Comparison of ENCODE assay signal across 8 cellular contexts in the genomic region with DNA sequence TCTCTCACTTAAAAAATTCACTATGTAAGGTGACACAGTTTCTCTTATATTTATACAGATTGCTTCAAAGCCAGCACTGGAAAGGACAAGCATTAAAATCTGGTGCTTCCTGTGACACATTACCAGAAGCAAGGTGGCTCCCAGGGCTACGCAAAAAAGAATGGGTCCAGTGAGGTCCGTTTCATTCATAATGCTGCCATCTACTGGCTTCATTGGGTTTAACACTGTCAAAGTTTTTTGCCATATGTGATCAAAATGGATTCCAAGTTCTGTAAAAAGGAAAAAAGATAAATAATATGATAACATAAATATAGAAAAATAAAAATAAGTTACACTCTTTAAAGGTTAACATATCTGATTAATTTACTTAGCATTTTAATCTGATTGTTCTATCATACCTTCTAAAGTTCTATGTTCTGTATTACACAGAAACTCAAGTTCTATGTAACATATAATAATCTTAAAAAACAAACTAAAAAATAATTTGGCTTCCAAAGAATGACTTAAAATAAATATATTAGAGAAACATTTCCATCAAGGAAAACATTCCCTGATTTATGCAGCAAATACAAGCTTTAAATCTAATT. TPM values are rescaled to one million over a fixed set of nuclear protein-coding genes. Genes with fewer than 3 reads are reported as not detected.
DNase-seq lines count a peak whose midpoint lies in the region; FAIRE-seq and TF ChIP-seq lines count a peak whose summit lies in the region.

No MANE protein-coding gene starts in this region.

- H3F3A ChIP-seq in GM23248 (ENCODE audit: insufficient read depth): no peaks in the 10 kb centered on the region

- H3K4me1 ChIP-seq in GM23248 (ENCODE audit: insufficient read depth): no peaks in the 10 kb centered on the region
- no peaks in the 10 kb centered on the region for H3K4me1 ChIP-seq in ascending aorta
- no peaks in the 10 kb centered on the region for H3K4me1 ChIP-seq in small intestine (ENCODE audit: control insufficient read depth in 2 of 2, insufficient read depth in 1 of 2, low read depth in 1 of 2, low read length in 1 of 2)

- H4K20me1 ChIP-seq in GM23248 (ENCODE audit: insufficient read depth): no peaks in the 10 kb centered on the region

- H3K36me3 ChIP-seq in GM23248 (ENCODE audit: low read depth): no peaks in the 10 kb centered on the region
- H3K36me3 ChIP-seq in ascending aorta: no peaks in the 10 kb centered on the region
- H3K36me3 ChIP-seq in small intestine (ENCODE audit: control insufficient read depth in 2 of 2, insufficient read depth in 2 of 2, low read length in 2 of 2): no peaks in the 10 kb centered on the region

- H3K4me3 ChIP-seq in GM23248 (no peak overlapping the region), ascending aorta (no peak overlapping the region), small intestine (ENCODE audit: low read depth in 1 of 2, low read length in 2 of 2) (no peak overlapping the region)

- H3K27ac ChIP-seq in GM23248: no peak overlapping the region
- H3K27ac ChIP-seq in ascending aorta: no peak overlapping the region
- H3K27ac ChIP-seq in small intestine (ENCODE audit: low read depth in 1 of 2, low read length in 1 of 2): no peak overlapping the region

- in situ Hi-C loops in GM23248 (cut with MboI): no loop called here

- H2AFZ ChIP-seq in GM23248: peak overlapping the region; percentile 35; the same call in 1 of the 2 replicates

- DNase-seq in NOMO-1 treated with DMSO at 0.1 percent for 48 hours (lab: John Stamatoyannopoulos, UW; ENCODE audit: unreplicated experiment) (peak; percentile 18), NOMO-1 treated with dmso at 0.1 percent for 144 hours (lab: John Stamatoyannopoulos, UW; ENCODE audit: unreplicated experiment) (no peak), GM23248 (peak; percentile 70), HuH-7.5 (ENCODE audit: low spot score) (peak; percentile 16), RCC 7860 (ENCODE audit: low spot score) (peak; percentile 21), ascending aorta (ENCODE audit: low spot score in 2 of 2) (no peak), hepatic stellate cell (ENCODE audit: low spot score) (peak; percentile 34), small intestine (peak; percentile 34)

- no peaks in the 10 kb centered on the region for H3K9me2 ChIP-seq in GM23248 (ENCODE audit: insufficient read depth)

- 2 to 3% methylated on average over 2 of the region's 2 CpGs for WGBS in GM23248 (ENCODE audit: low coverage in 1 of 2, low lambda C conversion rate in 2 of 2, missing lambda C conversion rate in 2 of 2), 2 experiments
- 1 to 6% (median 3%) methylated on average over 2 of the region's 2 CpGs for WGBS in small intestine, 3 donors

- H3K79me2 ChIP-seq in GM23248 (ENCODE audit: insufficient read depth): no peaks in the 10 kb centered on the region

- intact Hi-C loops in ascending aorta (cut with DNase I): no loop called here

- no peaks in the 10 kb centered on the region for H3K9me3 ChIP-seq in GM23248 (ENCODE audit: low read depth)
- no peaks in the 10 kb centered on the region for H3K9me3 ChIP-seq in ascending aorta
- no peaks in the 10 kb centered on the region for H3K9me3 ChIP-seq in small intestine (ENCODE audit: control insufficient read depth, low read depth)

- H3K4me2 ChIP-seq in GM23248 (ENCODE audit: unreplicated experiment): no peak overlapping the region

- H3K27me3 ChIP-seq in GM23248 (replicated peaks; ENCODE audit: insufficient read depth): no peaks in the 10 kb centered on the region; the same call in 1 of the 2 replicates
- no peaks in the 10 kb centered on the region for H3K27me3 ChIP-seq in ascending aorta
- no peaks in the 10 kb centered on the region for H3K27me3 ChIP-seq in small intestine (ENCODE audit: control insufficient read depth in 2 of 2, insufficient read depth in 2 of 2, low read length in 2 of 2)

- no peak overlapping the region for H3K9ac ChIP-seq in GM23248

- FAIRE-seq in RCC 7860 (lab: Jason Lieb, UNC) (peak; percentile 83), small intestine (lab: Jason Lieb, UNC) (peak; percentile 57)

- peak in 2 of 3 experiments; percentile 37 to 56 for TF ChIP-seq CTCF in ascending aorta (IDR thresholded peaks at IDR 0.05)

RNA-seq across cellular contexts. Expression of gene YIPF7, which starts 22.1 kb away (rescaled TPM):
- not detected in 2 replicates for total RNA-seq in GM23248 (2014; rRNA removed; shearing (Covaris generic))
- polyA plus RNA-seq in GM23248 (2016; fragmentation: Nextera tagmentation; extraction: Ambion mirVana) (not detected in 2 replicates), small intestine (not detected)
- total RNA-seq in ascending aorta: not detected

RNA-seq across cellular contexts. Expression of gene GUF1, which starts 48.8 kb away (rescaled TPM):
- 12.3 and 18.2 TPM in 2 replicates for total RNA-seq in GM23248 (2014; rRNA removed; shearing (Covaris generic))
- polyA plus RNA-seq in GM23248 (2016; fragmentation: Nextera tagmentation; extraction: Ambion mirVana) (12.5 and 12.7 TPM in 2 replicates), small intestine (10 to 100 TPM; 13.5 to 15.2 (median 14.8) TPM)
- 14.5 TPM for total RNA-seq in ascending aorta

Comparison
In these comparisons a context has a peak if more than half of its experiments do, and no peak if none do; other contexts are left out.
1. DNase-seq: peak in NOMO-1 treated with DMSO at 0.1 percent for 48 hours (single experiment), GM23248 (single experiment), HuH-7.5 (single experiment), RCC 7860 (single experiment), hepatic stellate cell (single experiment) and small intestine (single experiment); none in NOMO-1 treated with dmso at 0.1 percent for 144 hours (single experiment) and ascending aorta (0 of 2).